17 cellular contexts compared by ENCODE assay signal in the genomic region with DNA sequence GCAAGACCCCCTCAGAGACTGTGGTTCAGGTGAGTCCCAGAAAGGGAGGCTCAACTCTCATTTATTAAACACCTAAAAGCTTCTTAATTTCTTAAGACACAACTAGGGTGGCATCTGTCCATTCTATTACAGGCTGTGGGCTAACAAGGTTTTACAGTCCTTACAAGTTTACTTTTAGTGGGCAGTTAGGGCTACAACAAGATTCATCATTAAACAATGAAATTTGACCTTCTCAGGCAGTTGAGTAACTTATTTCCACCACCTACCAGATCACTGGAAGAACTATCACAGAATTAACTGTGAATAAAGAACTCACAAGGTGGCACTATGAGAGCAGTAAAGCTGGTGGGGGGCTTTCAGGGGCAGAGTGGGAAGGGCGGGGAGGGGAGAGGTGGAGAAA.
"Had no signal": no experiment of that assay in that cellular context is flagged by ENCODE, and none has a peak within 500 bp of the region (broad histone marks: within the 10 kb centered on the region; RNA-seq: fewer than 3 reads in every experiment).

No MANE protein-coding gene starts in this region.

- H3K27ac Mint-ChIP-seq: naive thymus-derived CD4-positive, alpha-beta T cell; stimulated activated naive B cell treated with anti-CD40 and anti-IgM and Interleukin-4, amounts not matched to agents 10 μg/mL and 1 μg/mL and 100 μg/mL, for 72 hours had no signal

- ATAC-seq: esophagus mucosa; gastrocnemius medialis; naive thymus-derived CD4-positive, alpha-beta T cell; stimulated activated naive B cell treated with anti-CD40 and anti-IgM and Interleukin-4, amounts not matched to agents 10 μg/mL and 1 μg/mL and 100 μg/mL, for 72 hours had no signal

- H3K36me3 Mint-ChIP-seq: naive thymus-derived CD4-positive, alpha-beta T cell; stimulated activated naive B cell treated with anti-CD40 and anti-IgM and Interleukin-4, amounts not matched to agents 10 μg/mL and 1 μg/mL and 100 μg/mL, for 72 hours had no signal

- H3K4me1 Mint-ChIP-seq: central memory CD8-positive, alpha-beta T cell; naive thymus-derived CD4-positive, alpha-beta T cell; stimulated activated naive B cell treated with anti-CD40 and anti-IgM and Interleukin-4, amounts not matched to agents 10 μg/mL and 1 μg/mL and 100 μg/mL, for 72 hours had no signal

- H3K4me3 Mint-ChIP-seq: central memory CD8-positive, alpha-beta T cell; naive thymus-derived CD4-positive, alpha-beta T cell; stimulated activated naive B cell treated with anti-CD40 and anti-IgM and Interleukin-4, amounts not matched to agents 10 μg/mL and 1 μg/mL and 100 μg/mL, for 72 hours had no signal

- DNase-seq: activated CD4-positive, alpha-beta T cell treated with anti-CD3 and anti-CD28 coated beads, Interleukin-2, amount 50 U/mL, for 1 hour; activated CD4-positive, CD25-positive, alpha-beta regulatory T cell treated with anti-CD3 and anti-CD28 coated beads, Interleukin-2, amount 50 U/mL, for 72 hours; activated CD8-positive, alpha-beta memory T cell treated with anti-CD3 and anti-CD28 coated beads, Interleukin-2, amount 50 U/mL, for 48 hours; activated effector memory CD4-positive, alpha-beta T cell treated with anti-CD3 and anti-CD28 coated beads, Interleukin-2, amount 50 U/mL, for 16 hours; activated naive CD4-positive, alpha-beta T cell treated with anti-CD3 and anti-CD28 coated beads, Interleukin-2, amount 50 U/mL, for 16 hours; activated T-cell treated with anti-CD3 and anti-CD28 coated beads, Interleukin-2, amount 50 U/mL, for 48 hours; aorta; brain microvascular endothelial cell; gastrocnemius medialis; mammary epithelial cell; naive thymus-derived CD4-positive, alpha-beta T cell; ovary; sigmoid colon; stimulated activated naive B cell treated with anti-CD40 and anti-IgM and Interleukin-4, amounts not matched to agents 10 μg/mL and 1 μg/mL and 100 μg/mL, for 72 hours had no signal

- H3K27ac ChIP-seq: brain microvascular endothelial cell, coronary artery, gastrocnemius medialis, ovary, sigmoid colon had no signal

- H3K9me3 Mint-ChIP-seq: central memory CD8-positive, alpha-beta T cell; naive thymus-derived CD4-positive, alpha-beta T cell; stimulated activated naive B cell treated with anti-CD40 and anti-IgM and Interleukin-4, amounts not matched to agents 10 μg/mL and 1 μg/mL and 100 μg/mL, for 72 hours had no signal
